21 cellular contexts compared by ENCODE assay signal in genomic region chr16:4830408-4830807, GRCh38. TPM values are rescaled to one million over a fixed set of nuclear protein-coding genes. Genes with fewer than 3 reads are reported as not detected.
"Had no signal": no experiment of that assay in that cellular context is flagged by ENCODE, and none has a peak within 500 bp of the region (broad histone marks: within the 10 kb centered on the region; RNA-seq: fewer than 3 reads in every experiment).

No MANE protein-coding gene starts in this region.

- H3K4me3 ChIP-seq: coronary artery, tibial nerve, vagina had no signal

- H3K27ac Mint-ChIP-seq: T-helper 1 cell treated with Interleukin-12 subunit alpha and Interleukin-12 subunit beta and Interleukin-4 antibody, amounts not matched to agents 30 μg/mL and 1 μg/mL, for 36 hours had no signal

- H3K4me1 ChIP-seq: tibial nerve, vagina had no signal

- H3K27ac ChIP-seq: coronary artery, tibial nerve, vagina had no signal

- DNase-seq: activated CD4-positive, alpha-beta T cell treated with anti-CD3 and anti-CD28 coated beads, Interleukin-2, amount 50 U/mL, for 1 hour; activated effector memory CD4-positive, alpha-beta T cell treated with Interleukin-2 at 50 U/mL for 16 hours; activated naive CD4-positive, alpha-beta T cell treated with anti-CD3 and anti-CD28 coated beads, Interleukin-2, amount 50 U/mL, for 16 hours; activated T-cell treated with anti-CD3 and anti-CD28 coated beads for 4 hours; central memory CD4-positive, alpha-beta T cell; foreskin melanocyte; head of caudate nucleus; mesenchymal stem cell; natural killer cell; retina; small intestine; stimulated activated CD4-positive, alpha-beta T cell treated with anti-CD3 and anti-CD28 coated beads, Interleukin-4, amount 100 ng/mL, for 4 hours; stimulated activated CD8-positive, alpha-beta memory T cell treated with anti-CD3 and anti-CD28 coated beads, Interleukin-4, amount 100 ng/mL, for 48 hours; stimulated activated naive CD4-positive, alpha-beta T cell treated with Interleukin-2 at 50 U/mL for 16 hours; substantia nigra had no signal

- H3K9me3 ChIP-seq: tibial nerve, vagina had no signal

- H3K27me3 ChIP-seq: tibial nerve, vagina had no signal

- ATAC-seq: natural killer cell had no signal

- H3K4me3 Mint-ChIP-seq: natural killer cell; T-helper 1 cell treated with Interleukin-12 subunit alpha and Interleukin-12 subunit beta and Interleukin-4 antibody, amounts not matched to agents 30 μg/mL and 1 μg/mL, for 36 hours had no signal

- H3K9me3 Mint-ChIP-seq: natural killer cell; T-helper 1 cell treated with Interleukin-12 subunit alpha and Interleukin-12 subunit beta and Interleukin-4 antibody, amounts not matched to agents 30 μg/mL and 1 μg/mL, for 36 hours had no signal

RNA-seq across cellular contexts. Expression of gene SMIM22, which starts 35.2 kb away (rescaled TPM):
- total RNA-seq: activated CD8-positive, alpha-beta memory T cell treated with anti-CD3 and anti-CD28 coated beads for 36 hours; fibroblast of lung; natural killer cell; tibial nerve; vagina had no signal
- polyA plus RNA-seq: fibroblast of lung had no signal

RNA-seq across cellular contexts. Expression of gene SEPTIN12, which starts 42.3 kb away (rescaled TPM):
- total RNA-seq: activated CD8-positive, alpha-beta memory T cell treated with anti-CD3 and anti-CD28 coated beads for 36 hours; fibroblast of lung; tibial nerve; vagina had no signal
- polyA plus RNA-seq: fibroblast of lung, small intestine had no signal
